8 cellular contexts compared by ENCODE assay signal in the genomic region with DNA sequence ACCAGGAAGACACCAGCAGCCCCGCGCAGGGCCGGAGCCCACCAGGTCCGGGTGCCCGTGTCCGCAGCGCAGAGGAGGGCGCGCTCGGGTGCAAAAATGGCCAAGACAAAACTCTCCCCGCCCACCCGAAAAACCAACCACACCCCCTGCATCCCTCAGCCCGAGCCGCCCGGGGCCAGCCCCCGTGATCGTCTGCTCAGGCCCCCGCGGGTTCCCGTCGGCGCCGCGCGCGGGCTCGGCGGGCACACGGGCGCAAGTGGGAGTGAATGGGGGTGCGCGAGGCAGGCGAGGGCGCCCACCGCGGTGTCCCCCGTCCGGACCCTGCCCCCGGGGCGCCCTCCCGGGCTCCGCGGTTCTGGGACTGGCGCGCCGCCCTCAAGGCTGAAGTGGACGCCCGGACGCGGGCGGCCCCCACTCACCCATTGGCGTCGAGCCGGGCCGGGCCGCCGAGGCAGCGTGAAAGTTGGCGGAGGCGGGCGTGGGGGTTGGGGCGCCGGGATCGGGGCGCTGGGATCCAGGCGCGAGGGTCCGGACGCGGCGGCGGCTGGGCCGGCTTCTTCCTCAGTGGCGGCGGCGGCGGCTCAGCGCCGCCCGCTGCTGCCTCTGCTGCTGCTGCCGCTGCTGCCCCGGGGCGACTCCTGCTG. TPM values are rescaled to one million over a fixed set of nuclear protein-coding genes. Genes with fewer than 3 reads are reported as not detected.
A peak's percentile ranks its signal among the peaks of the same experiment; 100 is the strongest.
DNase-seq lines count a peak whose midpoint lies in the region; ATAC-seq, FAIRE-seq and TF ChIP-seq lines count a peak whose summit lies in the region.

No MANE protein-coding gene starts in this region.

- peak overlapping the region in 2 of 4 experiments; percentile 13 to 61; a peak in 3 of 7 replicates for H3K9ac ChIP-seq in H1 (replicated peaks in 1 of 4; ENCODE audit: extremely low read depth in 1 of 4, low read depth in 3 of 4, low read length in 3 of 4)

- H4K8ac ChIP-seq in H1 (ENCODE audit: extremely low read depth, insufficient read depth, low read length): no peak overlapping the region

- WGBS in H1 (ENCODE audit: extremely low coverage in 1 of 2, insufficient coverage in 1 of 2, insufficient read length in 1 of 2, insufficient replicate concordance in 2 of 2, low coverage in 1 of 2, low lambda C conversion rate in 2 of 2, missing lambda C conversion rate in 1 of 2), 2 experiments: 0% methylated on average over 13 of the region's 83 CpGs; no CpG with 5 or more reads in 1 of the 2 experiments

- CTCF ChIA-PET in CD4-positive, alpha-beta T cell (lab: Charles Lee): interaction anchor here (0.7 to 1.3 kb wide), 5 partner anchors 42 to 294 kb away, joined by 3 to 6 read pairs (median 3); no protein-coding TSS in a partner anchor
- CTCF ChIA-PET in H1 (lab: Charles Lee; ENCODE audit: partially characterized antibody): no interaction called here

- no peak overlapping the region for H2BK12ac ChIP-seq in H1 (ENCODE audit: low read depth, low read length)

- no peak overlapping the region for H3K27ac ChIP-seq in CD4-positive, alpha-beta T cell (ENCODE audit: low read depth, low read length)
- no peak overlapping the region for H3K27ac ChIP-seq in H1 (ENCODE audit: low read depth, low read length)
- no peak overlapping the region for H3K27ac ChIP-seq in muscle layer of duodenum (ENCODE audit: low read length)

- H3K14ac ChIP-seq in H1 (ENCODE audit: insufficient read length): no peak overlapping the region

- no peak overlapping the region for H3K23ac ChIP-seq in H1 (ENCODE audit: insufficient read length)

- peaks cover 2% of the 10 kb centered on the region; the same call in 1 of the 2 replicates for H3K23me2 ChIP-seq in H1 (ENCODE audit: low read depth, low read length)

- H3K4me1 ChIP-seq in H1 (replicated peaks in 1 of 4; ENCODE audit: control insufficient read depth in 3 of 4, insufficient read depth in 4 of 4, low read length in 3 of 4) (no peaks in the 10 kb centered on the region; a peak in 2 of 7 replicates), muscle layer of duodenum (ENCODE audit: control insufficient read depth in 1 of 2, insufficient read depth in 2 of 2, low read length in 2 of 2) (peaks cover 0 to 13% of the 10 kb centered on the region in 2 donors)

- no peak overlapping the region for H2BK20ac ChIP-seq in H1 (ENCODE audit: low read length)

- peak overlapping the region; percentile 61 to 89 for H3K4me2 ChIP-seq in H1 (ENCODE audit: insufficient read depth in 1 of 2, low read depth in 2 of 2, low read length in 2 of 2)

- no peak for TF ChIP-seq CTCF in CD4-positive, alpha-beta T cell (IDR thresholded peaks at IDR 0.05)
- TF ChIP-seq CTCF in H1 (IDR thresholded peaks at IDR 0.05; ENCODE audit: control extremely low read depth in 1 of 3, insufficient read depth in 1 of 3, low read depth in 1 of 3, low read length in 3 of 3): no peak

- H2BK15ac ChIP-seq in H1 (ENCODE audit: low read length): no peak overlapping the region

- no peaks in the 10 kb centered on the region for H3K79me1 ChIP-seq in H1 (ENCODE audit: low read depth, low read length)

- H3K4ac ChIP-seq in H1 (replicated peaks; ENCODE audit: insufficient read length, low read depth, low read length): no peak overlapping the region

- H3K27ac Mint-ChIP-seq in CD4-positive, alpha-beta T cell: peak overlapping the region; percentile 81

- no peak overlapping the region for H2AFZ ChIP-seq in H1 (ENCODE audit: low read length)

- peaks cover 0 to 5% of the 10 kb centered on the region in 2 experiments for H4K20me1 ChIP-seq in H1 (replicated peaks in 1 of 2; ENCODE audit: control insufficient read depth in 1 of 2, insufficient read depth in 2 of 2, low read length in 2 of 2)

- H3K18ac ChIP-seq in H1 (ENCODE audit: extremely low read depth, low read length): no peak overlapping the region

- TF ChIP-seq EP300 in H1 (IDR thresholded peaks at IDR 0.05; ENCODE audit: borderline replicate concordance in 1 of 2, low read depth in 2 of 2, low read length in 2 of 2): no peak

- intact Hi-C loops in CD4-positive, alpha-beta T cell (cut with DNase I, micrococcal nuclease): loop anchor here (2.0 to 10.0 kb wide), 6 partner anchors 45 to 202 kb away; no protein-coding TSS in a partner anchor

- no peak overlapping the region for H4K5ac ChIP-seq in H1 (ENCODE audit: insufficient read length, low read depth, low read length)

- no peaks in the 10 kb centered on the region for H3K27me3 Mint-ChIP-seq in CD4-positive, alpha-beta T cell

- POLR2A ChIA-PET in CD4-positive, alpha-beta T cell (lab: Charles Lee): interaction anchor here (0.7 to 2.3 kb wide), 7 partner anchors 10 to 902 kb away, joined by 3 to 12 read pairs (median 3); no protein-coding TSS in a partner anchor
- POLR2A ChIA-PET in H1 (lab: Charles Lee; ENCODE audit: partially characterized antibody): no interaction called here

- TF ChIP-seq POLR2A in H1 (IDR thresholded peaks at IDR 0.05; ENCODE audit: control extremely low read depth in 1 of 2, low read depth in 2 of 2, low read length in 2 of 2): no peak

- peaks cover 63% of the 10 kb centered on the region for H3K4me1 Mint-ChIP-seq in CD4-positive, alpha-beta T cell (ENCODE audit: low read depth)

- no peak overlapping the region for H4K91ac ChIP-seq in H1 (replicated peaks; ENCODE audit: insufficient read length, low read length)

- ATAC-seq in CD4-positive, alpha-beta T cell (ENCODE audit: poor library complexity): peak; percentile 46
- ATAC-seq in HG02571 (IDR thresholded peaks at IDR 0.05; ENCODE audit: unreplicated experiment): peak; percentile 4
- ATAC-seq in GM18511 (IDR thresholded peaks at IDR 0.05; ENCODE audit: unreplicated experiment): no peak

- H2BK5ac ChIP-seq in H1 (ENCODE audit: low read depth, low read length): no peak overlapping the region

- H3K27me3 ChIP-seq in CD4-positive, alpha-beta T cell (ENCODE audit: control insufficient read depth, insufficient read depth, low read length): no peaks in the 10 kb centered on the region
- 0 out of 7 replicates have a peak, but pooled peaks cover 0 to 3% (median 0%) of the 10 kb centered on the region in 4 experiments for H3K27me3 ChIP-seq in H1 (replicated peaks in 1 of 4; ENCODE audit: control insufficient read depth in 3 of 4, extremely low read depth in 1 of 4, insufficient read depth in 3 of 4, low read length in 3 of 4)
- no peaks in the 10 kb centered on the region for H3K27me3 ChIP-seq in muscle layer of duodenum (ENCODE audit: low read depth, low read length)

- H3K36me3 ChIP-seq in H1 (ENCODE audit: control insufficient read depth in 2 of 4, insufficient read depth in 4 of 4, low read length in 3 of 4) (no peaks in the 10 kb centered on the region), muscle layer of duodenum (ENCODE audit: control insufficient read depth in 1 of 2, insufficient read depth in 2 of 2, low read length in 2 of 2) (no peaks in the 10 kb centered on the region)

- DNase-seq in CD4-positive, alpha-beta T cell: peak in 3 of 10 experiments; percentile 5 to 17 (median 15)
- DNase-seq in UCSD-AML1 (lab: John Stamatoyannopoulos, UW; ENCODE audit: unreplicated experiment) (peak; percentile 17), H1 (ENCODE audit: low read depth in 1 of 2, low spot score in 2 of 2) (peak in 1 of 2 experiments; percentile 46), urothelium cell line (ENCODE audit: low spot score) (peak; percentile 17), NCI-H1092 (lab: John Stamatoyannopoulos, UW) (no peak)

- no peaks in the 10 kb centered on the region for H3K9me3 ChIP-seq in CD4-positive, alpha-beta T cell (ENCODE audit: control insufficient read depth, low read length)
- H3K9me3 ChIP-seq in H1 (ENCODE audit: insufficient read depth in 2 of 2, low read depth in 1 of 2, low read length in 1 of 2) (no peaks in the 10 kb centered on the region), muscle layer of duodenum (ENCODE audit: control insufficient read depth in 1 of 2, low read length in 2 of 2) (no peaks in the 10 kb centered on the region)

- no peak for FAIRE-seq in H1 (lab: Jason Lieb, UNC)
- FAIRE-seq in urothelium cell line (lab: Jason Lieb, UNC): no peak

- H3K36me3 Mint-ChIP-seq in CD4-positive, alpha-beta T cell (ENCODE audit: low read depth): peaks cover 4% of the 10 kb centered on the region

- peak overlapping the region; percentile 40 to 78 (median 58) for H3K4me3 ChIP-seq in H1 (ENCODE audit: extremely low read depth in 1 of 4, insufficient read depth in 2 of 4, low read depth in 3 of 4, low read length in 4 of 4)
- H3K4me3 ChIP-seq in muscle layer of duodenum (ENCODE audit: low read depth in 1 of 2, low read length in 2 of 2): peak overlapping the region; percentile 48 to 74

- peak overlapping the region; percentile 84 for H3K4me3 Mint-ChIP-seq in CD4-positive, alpha-beta T cell

- no peaks in the 10 kb centered on the region for H3K9me3 Mint-ChIP-seq in CD4-positive, alpha-beta T cell

- no peak overlapping the region for H3K56ac ChIP-seq in H1 (replicated peaks; ENCODE audit: insufficient read length, low read depth, low read length)

- H2BK120ac ChIP-seq in H1 (replicated peaks; ENCODE audit: low read depth, low read length): no peak overlapping the region

- H3K79me2 ChIP-seq in H1 (ENCODE audit: control insufficient read depth in 1 of 2, insufficient read depth in 2 of 2, low read length in 2 of 2): peaks cover 0 to 16% of the 10 kb centered on the region in 2 experiments; a peak in 2 of 4 replicates

- TF ChIP-seq RAD21 in H1 (IDR thresholded peaks at IDR 0.05 in 1 of 2, conservative IDR thresholded peaks at IDR 0.05 in 1 of 2; ENCODE audit: low read depth in 2 of 2, low read length in 2 of 2): no peak

- H2AK5ac ChIP-seq in H1 (ENCODE audit: low read depth, low read length): no peak overlapping the region

TF ChIP-seq in H1, 55 proteins besides CTCF, POLR2A, EP300 and RAD21:
- TF ChIP-seq HDAC2 (IDR thresholded peaks at IDR 0.05; ENCODE audit: borderline replicate concordance in 1 of 2, low read depth in 2 of 2, low read length in 2 of 2) (no peak), HDAC6 (IDR thresholded peaks at IDR 0.05; ENCODE audit: low read depth, low read length) (no peak), BACH1 (IDR thresholded peaks at IDR 0.05; ENCODE audit: low read length) (0 out of 2 replicates have a peak, but pooled peaks have one; percentile 12), GABPA (IDR thresholded peaks at IDR 0.05; ENCODE audit: borderline replicate concordance, insufficient read depth, low read length) (no peak), KDM4A (IDR thresholded peaks at IDR 0.05; ENCODE audit: low read depth, low read length, severe bottlenecking) (peak; percentile 37)

RNA-seq across cellular contexts. Expression of a gene that starts 0.4 kb away (rescaled TPM):
- total RNA-seq in CD4-positive, alpha-beta T cell: 10 to 100 TPM; 64.7 to 65.9 TPM
- total RNA-seq in H1 (2021; fragmentation: NEBNext Ultra II Directional; extraction: Animal tissue kit (Norgen Biotek cat#: 25700)): 13.4 and 15.3 TPM in 2 replicates
- 5.3 and 7.2 TPM in 2 replicates for polyA plus RNA-seq in H1 (2011; rRNA removed)
- polyA plus RNA-seq in H1 (2011; cell fraction: cytosol; rRNA removed): 9.1 TPM
- 16.7 TPM for polyA plus RNA-seq in H1 (2011; cell fraction: nucleus; rRNA removed)
- polyA plus RNA-seq in H1 (2012, experiment 1 of 2): 16.9 to 20.1 TPM (median 18.7 TPM) in 4 replicates
- 2.9 TPM for polyA plus RNA-seq in H1 (2012, experiment 2 of 2)
- polyA plus RNA-seq in H1 (2013, experiment 1 of 2): 18.3 TPM
- 19.6 TPM for polyA plus RNA-seq in H1 (2013, experiment 2 of 2)
- 10.0 and 13.4 TPM in 2 replicates for polyA minus RNA-seq in H1 (2011; rRNA and poly(A)+ RNA removed)
- 5.5 TPM for polyA minus RNA-seq in H1 (2011; cell fraction: cytosol; rRNA and poly(A)+ RNA removed)
- 13.2 TPM for polyA minus RNA-seq in H1 (2011; cell fraction: nucleus; rRNA and poly(A)+ RNA removed)
